Comparison of ENCODE assay signal across 9 cellular contexts in the genomic region with DNA sequence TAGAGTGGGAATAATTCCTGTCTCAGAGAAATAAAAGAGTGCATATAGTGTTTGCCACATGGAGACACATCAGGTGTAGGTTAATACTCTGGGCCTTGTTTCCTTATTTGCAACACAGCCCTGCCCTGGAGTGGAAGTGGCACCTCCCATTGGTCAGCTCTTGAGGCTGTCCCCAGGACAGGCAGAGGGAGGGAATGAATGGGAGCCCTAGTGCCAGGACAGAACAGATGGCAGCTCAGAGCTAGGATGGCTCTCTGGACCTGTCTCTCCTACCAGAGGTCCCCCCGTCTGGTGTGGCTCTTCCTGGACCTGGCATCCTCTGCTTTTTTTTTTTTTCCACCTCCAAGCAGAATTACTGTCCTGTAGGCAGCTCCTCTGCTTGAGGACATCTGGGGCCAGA. TPM values are rescaled to one million over a fixed set of nuclear protein-coding genes. Genes with fewer than 3 reads are reported as not detected.
A peak's percentile ranks its signal among the peaks of the same experiment; 100 is the strongest.
DNase-seq lines count a peak whose midpoint lies in the region; ATAC-seq, FAIRE-seq and TF ChIP-seq lines count a peak whose summit lies in the region.
"Had no signal": no experiment of that assay in that cellular context is flagged by ENCODE, and none has a peak within 500 bp of the region (broad histone marks: within the 10 kb centered on the region; RNA-seq: fewer than 3 reads in every experiment).

No MANE protein-coding gene starts in this region.

- TF ChIP-seq POLR2A in HepG2 (IDR thresholded peaks at IDR 0.05; ENCODE audit: insufficient read depth in 1 of 2, low read depth in 2 of 2, low read length in 2 of 2): no peak

- intact Hi-C loops in Right ventricle myocardium superior (cut with DNase I): no loop called here
- intact Hi-C loops in upper lobe of right lung (cut with DNase I): no loop called here
- intact Hi-C loops in HepG2 (cut with micrococcal nuclease; ENCODE audit: unreplicated experiment): no loop called here

- CTCF ChIA-PET in HepG2 (lab: Yijun Ruan, JAX; ENCODE audit: low intra/inter-chr PET ratio, low total read pairs): no interaction called here

- no peak for FAIRE-seq in HepG2 (lab: Jason Lieb, UNC)

- no peak for ATAC-seq in Right ventricle myocardium superior (ENCODE audit: poor library complexity)
- peak; percentile 34 for ATAC-seq in upper lobe of right lung
- no peak for ATAC-seq in HG03439 (IDR thresholded peaks at IDR 0.05; ENCODE audit: unreplicated experiment)
- no peak for ATAC-seq in HepG2

- peaks cover 28% of the 10 kb centered on the region for H3K4me1 ChIP-seq in cardiac muscle cell (ENCODE audit: low read depth)
- peaks cover 76% of the 10 kb centered on the region for H3K4me1 ChIP-seq in mesodermal cell (ENCODE audit: control insufficient read depth, insufficient read depth, low read length, poor library complexity, severe bottlenecking)
- peaks cover 38% of the 10 kb centered on the region for H3K4me1 ChIP-seq in upper lobe of right lung
- peaks cover 68% of the 10 kb centered on the region for H3K4me1 ChIP-seq in HepG2 (ENCODE audit: insufficient read depth, low read length)

- H3K27me3 ChIP-seq in cardiac muscle cell: no peaks in the 10 kb centered on the region
- no peaks in the 10 kb centered on the region for H3K27me3 ChIP-seq in upper lobe of right lung
- H3K27me3 ChIP-seq in HepG2 (ENCODE audit: control insufficient read depth in 1 of 2, insufficient read depth in 2 of 2, low read length in 2 of 2): no peaks in the 10 kb centered on the region

- no TSS peak for BruUV-seq in HepG2 (replicated peaks; lab: Mats Ljungman, UMichigan)

- POLR2A ChIA-PET in HepG2 (lab: Yijun Ruan, JAX): interaction anchor here (1.1 kb wide), 1 partner anchor 9 kb away, joined by 3 read pairs; no protein-coding TSS in a partner anchor

- no peak overlapping the region for H3K9ac ChIP-seq in HepG2 (ENCODE audit: insufficient read depth, low read depth, low read length)

- TF ChIP-seq EP300 in HepG2 (IDR thresholded peaks at IDR 0.05; ENCODE audit: low read depth in 2 of 2, low read length in 2 of 2) (no peak), HepG2 (CRISPR knock-in tag; IDR thresholded peaks at IDR 0.05; ENCODE audit: borderline replicate concordance) (no peak)

- peaks cover 53% of the 10 kb centered on the region for H3K79me2 ChIP-seq in HepG2 (ENCODE audit: insufficient read depth, low read length)

- H3K36me3 ChIP-seq in cardiac muscle cell: no peaks in the 10 kb centered on the region
- H3K36me3 ChIP-seq in mesodermal cell (ENCODE audit: control insufficient read depth, insufficient read depth, low read length): peaks cover 11% of the 10 kb centered on the region
- no peaks in the 10 kb centered on the region for H3K36me3 ChIP-seq in upper lobe of right lung
- peaks cover 7 to 67% of the 10 kb centered on the region in 2 experiments for H3K36me3 ChIP-seq in HepG2 (replicated peaks in 1 of 2; ENCODE audit: control insufficient read depth in 1 of 2, insufficient read depth in 2 of 2, low read length in 2 of 2)

- H3K9me3 ChIP-seq in cardiac muscle cell (ENCODE audit: low read depth) (no peaks in the 10 kb centered on the region), mesodermal cell (ENCODE audit: control insufficient read depth, low read length) (no peaks in the 10 kb centered on the region), upper lobe of right lung (no peaks in the 10 kb centered on the region), HepG2 (ENCODE audit: low read length) (no peaks in the 10 kb centered on the region)

- DNase-seq in cardiac muscle cell (ENCODE audit: low read depth in 1 of 2, low spot score in 1 of 2): no peak
- DNase-seq in Right ventricle myocardium superior: no peak
- peak; percentile 61 to 78 for DNase-seq in cerebellar nuclear complex (lab: John Stamatoyannopoulos, UW)
- no peak for DNase-seq in upper lobe of right lung
- no peak for DNase-seq in HepG2 (ENCODE audit: low spot score)
- no peak for DNase-seq in HT-29 (ENCODE audit: low spot score)
- DNase-seq: NCI-H1105 had no signal

- no peak for TF ChIP-seq RAD21 in HepG2 (CRISPR knock-in tag; IDR thresholded peaks at IDR 0.05)

- peak overlapping the region; percentile 63 for H3K27ac ChIP-seq in cardiac muscle cell
- peak overlapping the region; percentile 73 for H3K27ac ChIP-seq in mesodermal cell (ENCODE audit: low read depth, low read length, severe bottlenecking)
- H3K27ac ChIP-seq in upper lobe of right lung: peak overlapping the region; percentile 63
- no peak overlapping the region for H3K27ac ChIP-seq in HepG2 (ENCODE audit: extremely low read length, insufficient read depth, low read length)

- H3K4me3 ChIP-seq in cardiac muscle cell (peak overlapping the region; percentile 21), mesodermal cell (ENCODE audit: extremely low read depth, insufficient read depth, low read length, poor library complexity, severe bottlenecking) (no peak overlapping the region), upper lobe of right lung (peak overlapping the region; percentile 62), HepG2 (replicated peaks in 1 of 3; ENCODE audit: insufficient read depth in 1 of 3, low read depth in 2 of 3, low read length in 3 of 3) (no peak overlapping the region)

- no peak overlapping the region for H2AFZ ChIP-seq in HepG2 (ENCODE audit: low read length)

- in situ Hi-C loops in HepG2 (cut with HindIII; ENCODE audit: extremely low pct_ligation_motif_present, low pct_unique_long_range_greater_than_20kb): no loop called here

- H3K4me2 ChIP-seq in HepG2 (ENCODE audit: low read depth, low read length): no peak overlapping the region

- TF ChIP-seq CTCF in cardiac muscle cell (IDR thresholded peaks at IDR 0.05; ENCODE audit: low read depth, low read length) (no peak), upper lobe of right lung (IDR thresholded peaks at IDR 0.05) (no peak), HepG2 (CRISPR knock-in tag; IDR thresholded peaks at IDR 0.05) (no peak)

- whole genome bisulfite sequencing in mesodermal cell (ENCODE audit: insufficient coverage in 2 of 2), 2 experiments: 85 to 100% methylated on average over 1 of the region's 1 CpG
- 92% methylated on average over 1 of the region's 1 CpG for WGBS in HepG2 (ENCODE audit: low lambda C conversion rate)

- H4K20me1 ChIP-seq in HepG2 (ENCODE audit: insufficient read depth, low read length): peaks cover 46% of the 10 kb centered on the region

RNA-seq across cellular contexts. Expression of a gene that starts 35.6 kb away (rescaled TPM):
- total RNA-seq in cardiac muscle cell: 29.4 and 32.8 TPM in 2 replicates
- polyA plus RNA-seq in cardiac muscle cell: 23.2 and 31.4 TPM in 2 replicates
- 8.5 TPM for total RNA-seq in Right ventricle myocardium superior
- 36.4 TPM for polyA plus RNA-seq in mesodermal cell (2013, experiment 1 of 2)
- 33.4 TPM for polyA plus RNA-seq in mesodermal cell (2013, experiment 2 of 2)
- 63.0 TPM for total RNA-seq in upper lobe of right lung
- 25.9 and 29.8 TPM in 2 replicates for total RNA-seq in HepG2 (2016; rRNA removed; fragmentation: Illumina TruSeq; extraction: Trizol)
- 11.6 and 11.9 TPM in 2 replicates for total RNA-seq in HepG2 (2016; cell fraction: cytosol; rRNA removed; fragmentation: Illumina TruSeq; extraction: Trizol; ENCODE audit: low read depth)
- total RNA-seq in HepG2 (2016; cell fraction: insoluble cytoplasmic fraction; rRNA removed; fragmentation: Illumina TruSeq; extraction: Trizol): 23.7 and 30.9 TPM in 2 replicates
- 16.0 and 16.7 TPM in 2 replicates for total RNA-seq in HepG2 (2016; cell fraction: membrane; rRNA removed; fragmentation: Illumina TruSeq; extraction: Trizol)
- total RNA-seq in HepG2 (2016; cell fraction: nucleus; rRNA removed; fragmentation: Illumina TruSeq; extraction: Trizol): 34.7 and 39.4 TPM in 2 replicates
- polyA plus RNA-seq in HepG2 (2011; rRNA removed): 20.9 and 22.2 TPM in 2 replicates
- polyA plus RNA-seq in HepG2 (2011; cell fraction: cytosol; rRNA removed): 13.6 and 17.8 TPM in 2 replicates
- polyA plus RNA-seq in HepG2 (2011; cell fraction: nucleus; rRNA removed): 73.7 and 77.5 TPM in 2 replicates
- polyA plus RNA-seq in HepG2 (2012): 13.8 and 20.5 TPM in 2 replicates
- polyA plus RNA-seq in HepG2 (2016; cell fraction: cytosol; fragmentation: Illumina TruSeq; extraction: Trizol; ENCODE audit: low read depth): 3.6 and 3.7 TPM in 2 replicates
- polyA plus RNA-seq in HepG2 (2016; cell fraction: insoluble cytoplasmic fraction; fragmentation: Illumina TruSeq; extraction: Trizol; ENCODE audit: low read depth): 18.1 and 21.1 TPM in 2 replicates
- 6.3 and 6.8 TPM in 2 replicates for polyA plus RNA-seq in HepG2 (2016; cell fraction: membrane; fragmentation: Illumina TruSeq; extraction: Trizol; ENCODE audit: low read depth)
- polyA plus RNA-seq in HepG2 (2016; cell fraction: nucleus; fragmentation: Illumina TruSeq; extraction: Trizol; ENCODE audit: insufficient read depth, low read depth): 49.2 and 49.7 TPM in 2 replicates
- polyA minus RNA-seq in HepG2 (2011; rRNA and poly(A)+ RNA removed; ENCODE audit: low replicate concordance): 7.4 and 68.6 TPM in 2 replicates
- polyA minus RNA-seq in HepG2 (2011; cell fraction: cytosol; rRNA and poly(A)+ RNA removed): 11.4 and 15.5 TPM in 2 replicates
- polyA minus RNA-seq in HepG2 (2011; cell fraction: nucleus; rRNA and poly(A)+ RNA removed): 67.0 and 76.2 TPM in 2 replicates
- 24.4 and 28.4 TPM in 2 replicates for total RNA-seq in HT-29 (2014; rRNA removed; shearing (Covaris generic))

RNA-seq across cellular contexts. Expression of a gene that starts 44.6 kb away (rescaled TPM):
- total RNA-seq in cardiac muscle cell: 7.2 and 9.8 TPM in 2 replicates
- 6.5 and 12.0 TPM in 2 replicates for polyA plus RNA-seq in cardiac muscle cell
- 10.4 TPM for total RNA-seq in Right ventricle myocardium superior
- 15.9 TPM for polyA plus RNA-seq in mesodermal cell (2013, experiment 1 of 2)
- polyA plus RNA-seq in mesodermal cell (2013, experiment 2 of 2): 13.4 TPM
- total RNA-seq in upper lobe of right lung: 56.4 TPM
- 0.44 and 1.3 TPM in 2 replicates for total RNA-seq in HepG2 (2016; rRNA removed; fragmentation: Illumina TruSeq; extraction: Trizol)
- total RNA-seq in HepG2 (2016; cell fraction: cytosol; rRNA removed; fragmentation: Illumina TruSeq; extraction: Trizol; ENCODE audit: low read depth): 0.26 and 0.30 TPM in 2 replicates
- total RNA-seq in HepG2 (2016; cell fraction: insoluble cytoplasmic fraction; rRNA removed; fragmentation: Illumina TruSeq; extraction: Trizol): 0.49 and 1.3 TPM in 2 replicates
- 0.34 and 0.41 TPM in 2 replicates for total RNA-seq in HepG2 (2016; cell fraction: membrane; rRNA removed; fragmentation: Illumina TruSeq; extraction: Trizol)
- 1.5 and 2.0 TPM in 2 replicates for total RNA-seq in HepG2 (2016; cell fraction: nucleus; rRNA removed; fragmentation: Illumina TruSeq; extraction: Trizol)
- 2.5 and 5.3 TPM in 2 replicates for polyA plus RNA-seq in HepG2 (2011; rRNA removed)
- 2.4 and 5.0 TPM in 2 replicates for polyA plus RNA-seq in HepG2 (2011; cell fraction: cytosol; rRNA removed)
- 2.3 and 4.8 TPM in 2 replicates for polyA plus RNA-seq in HepG2 (2011; cell fraction: nucleus; rRNA removed)
- 4.8 and 7.6 TPM in 2 replicates for polyA plus RNA-seq in HepG2 (2012)
- 0.06 and 0.11 TPM in 2 replicates for polyA plus RNA-seq in HepG2 (2016; cell fraction: cytosol; fragmentation: Illumina TruSeq; extraction: Trizol; ENCODE audit: low read depth)
- polyA plus RNA-seq in HepG2 (2016; cell fraction: insoluble cytoplasmic fraction; fragmentation: Illumina TruSeq; extraction: Trizol; ENCODE audit: low read depth): 0.21 and 0.38 TPM in 2 replicates
- 0.10 and 0.14 TPM in 2 replicates for polyA plus RNA-seq in HepG2 (2016; cell fraction: membrane; fragmentation: Illumina TruSeq; extraction: Trizol; ENCODE audit: low read depth)
- polyA plus RNA-seq in HepG2 (2016; cell fraction: nucleus; fragmentation: Illumina TruSeq; extraction: Trizol; ENCODE audit: insufficient read depth, low read depth): 1.7 and 2.4 TPM in 2 replicates
- polyA minus RNA-seq in HepG2 (2011; rRNA and poly(A)+ RNA removed; ENCODE audit: low replicate concordance): 2.1 and 3.8 TPM in 2 replicates
- polyA minus RNA-seq in HepG2 (2011; cell fraction: cytosol; rRNA and poly(A)+ RNA removed): 2.0 and 4.0 TPM in 2 replicates
- polyA minus RNA-seq in HepG2 (2011; cell fraction: nucleus; rRNA and poly(A)+ RNA removed): 2.1 and 4.0 TPM in 2 replicates
- 1.6 and 2.3 TPM in 2 replicates for total RNA-seq in HT-29 (2014; rRNA removed; shearing (Covaris generic))

Comparison
In these comparisons a context has a peak if more than half of its experiments do, and no peak if none do; other contexts are left out.
1. DNase-seq: peak in cerebellar nuclear complex (2 of 2); none in cardiac muscle cell (0 of 2), Right ventricle myocardium superior (single experiment), upper lobe of right lung (single experiment), HepG2 (single experiment) and HT-29 (single experiment).
2. H3K4me3 ChIP-seq: peak in cardiac muscle cell (single experiment) and upper lobe of right lung (single experiment); none in mesodermal cell (single experiment) and HepG2 (0 of 3).